Comparison of ENCODE assay signal across 9 cellular contexts in the genomic region with DNA sequence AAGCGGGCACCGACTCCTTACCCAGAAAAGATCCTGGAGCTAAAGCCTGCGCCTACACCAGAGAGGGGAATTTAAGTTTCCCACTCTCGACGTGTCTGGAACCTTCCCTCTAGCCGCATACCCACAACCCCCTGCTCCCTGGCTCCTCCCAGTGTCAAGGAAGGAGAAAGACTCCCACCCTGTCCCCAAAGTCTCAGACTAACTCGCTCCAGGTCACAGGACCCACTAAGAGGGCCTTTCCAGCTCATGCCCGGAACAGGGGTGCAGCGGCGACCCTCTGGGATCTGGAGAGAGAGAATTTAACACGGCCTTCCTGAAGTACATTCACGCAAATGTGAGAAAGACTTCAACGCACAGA. TPM values are rescaled to one million over a fixed set of nuclear protein-coding genes. Genes with fewer than 3 reads are reported as not detected.
DNase-seq lines count a peak whose midpoint lies in the region; ATAC-seq, FAIRE-seq and TF ChIP-seq lines count a peak whose summit lies in the region.
"Had no signal": no experiment of that assay in that cellular context is flagged by ENCODE, and none has a peak within 500 bp of the region (broad histone marks: within the 10 kb centered on the region; RNA-seq: fewer than 3 reads in every experiment).

No MANE protein-coding gene starts in this region.

- H3K23ac ChIP-seq in mesenchymal stem cell (ENCODE audit: low read length in 2 of 2), result no peak overlapping the region

- no peak for TF ChIP-seq POLR2A in GM12878 (IDR thresholded peaks at IDR 0.05; ENCODE audit: low read depth, low read length)

- no peak overlapping the region for H2BK120ac ChIP-seq in mesenchymal stem cell (ENCODE audit: low read depth, low read length)

- H3K27me3 ChIP-seq in GM12878 (replicated peaks in 1 of 2; ENCODE audit: control insufficient read depth in 2 of 2, insufficient read depth in 2 of 2, low read length in 1 of 2) (peaks cover 24 to 61% of the 10 kb centered on the region in 2 experiments), mesenchymal stem cell (ENCODE audit: control insufficient read depth in 1 of 2, insufficient read depth in 1 of 2, low read length in 2 of 2) (peaks cover 86 to 98% of the 10 kb centered on the region in 2 experiments), tibial artery (peaks cover 0 to 99% of the 10 kb centered on the region in 2 donors)

- H2AFZ ChIP-seq in GM12878 (ENCODE audit: control insufficient read depth, low read depth, low read length), result peak overlapping the region; percentile 39
- no peak overlapping the region for H2AFZ ChIP-seq in mesenchymal stem cell (ENCODE audit: low read depth, low read length)

- TF ChIP-seq EP300 in GM12878 (IDR thresholded peaks at IDR 0.05; ENCODE audit: borderline replicate concordance in 1 of 2, control insufficient read depth in 1 of 2, low read depth in 2 of 2, low read length in 2 of 2), result no peak

- intact Hi-C loops in GM12878 (cut with micrococcal nuclease; ENCODE audit: unreplicated experiment) (no loop called here), tibial artery (cut with DNase I; ENCODE audit: low total_unique reads) (no loop called here)

- SMC1A ChIA-PET in GM12878 (lab: Charles Lee; ENCODE audit: uncharacterized antibody, unreplicated experiment), result interaction anchor here (1.1 kb wide), 1 partner anchor 54 kb away, joined by 3 read pairs; no protein-coding TSS in a partner anchor

- POLR2A ChIA-PET in GM12878 (lab: Charles Lee), result no interaction called here

- H4K20me1 ChIP-seq in GM12878 (ENCODE audit: control insufficient read depth, insufficient read depth), result no peaks in the 10 kb centered on the region

- no TSS peak for BruUV-seq in GM12878 (replicated peaks; lab: Mats Ljungman, UMichigan)

- H4K8ac ChIP-seq in mesenchymal stem cell (ENCODE audit: low read length), result no peak overlapping the region

- H3K4me3 ChIP-seq in GM12878 (no peak overlapping the region), mesenchymal stem cell (ENCODE audit: insufficient read depth in 1 of 2, low read depth in 1 of 2, low read length in 2 of 2) (no peak overlapping the region), tibial artery (peak overlapping the region; percentile 30 to 40)

- no peaks in the 10 kb centered on the region for H3K79me1 ChIP-seq in mesenchymal stem cell (replicated peaks; ENCODE audit: low read length, poor library complexity, severe bottlenecking)

- H3K9ac ChIP-seq in GM12878 (ENCODE audit: control insufficient read depth, insufficient read depth, low read length) (no peak overlapping the region), mesenchymal stem cell (ENCODE audit: low read length) (no peak overlapping the region)

- no peaks in the 10 kb centered on the region for H3K36me3 ChIP-seq in GM12878 (ENCODE audit: control insufficient read depth in 2 of 2, insufficient read depth in 2 of 2, low read length in 1 of 2)
- no peaks in the 10 kb centered on the region for H3K36me3 ChIP-seq in mesenchymal stem cell (ENCODE audit: control insufficient read depth in 1 of 2, insufficient read depth in 2 of 2, low read depth in 1 of 2, low read length in 2 of 2)
- H3K36me3 ChIP-seq in tibial artery, result no peaks in the 10 kb centered on the region

- H3K4me2 ChIP-seq in GM12878 (ENCODE audit: control insufficient read depth, insufficient read depth) (peak overlapping the region; percentile 74), mesenchymal stem cell (ENCODE audit: low read length, poor library complexity, severe bottlenecking) (peak overlapping the region; percentile 46)

- H2BK15ac ChIP-seq in mesenchymal stem cell (ENCODE audit: low read depth, poor library complexity, severe bottlenecking), result no peak overlapping the region

- no peak overlapping the region for H3K14ac ChIP-seq in mesenchymal stem cell (ENCODE audit: low read length in 2 of 2)

- CTCF ChIA-PET in GM12878 (lab: Yijun Ruan, JAX), result interaction anchor here (0.7 kb wide), 1 partner anchor 1351 kb away, joined by 3 read pairs; no protein-coding TSS in a partner anchor

- peak; percentile 11 for DNase-seq in activated naive CD4-positive, alpha-beta T cell treated with Interleukin-2 at 50 U/mL for 16 hours
- DNase-seq in activated naive CD4-positive, alpha-beta T cell (lab: John Stamatoyannopoulos, UW), result no peak
- no peak for DNase-seq in GM12878 (ENCODE audit: low read depth, low spot score)
- no peak for DNase-seq in mesenchymal stem cell
- DNase-seq in tibial artery, result peak in 1 of 2 donors; percentile 42
- DNase-seq in mesenteric fat pad (ENCODE audit: low spot score), result no peak

- peak; percentile 5; the same call in 2 of the 3 replicates for ATAC-seq in GM12878
- no peak for ATAC-seq in GM21529 (IDR thresholded peaks at IDR 0.05; ENCODE audit: unreplicated experiment)
- no peak for ATAC-seq in GM21423 (IDR thresholded peaks at IDR 0.05; ENCODE audit: unreplicated experiment)

- WGBS in GM12878 (ENCODE audit: insufficient coverage, insufficient replicate concordance, low lambda C conversion rate, missing lambda C conversion rate), result 28% methylated on average over 13 of the region's 13 CpGs
- WGBS in mesenchymal stem cell, result 4% methylated on average over 12 of the region's 13 CpGs

- TF ChIP-seq CTCF in GM12878 (IDR thresholded peaks at IDR 0.05 in 2 of 3, conservative IDR thresholded peaks at IDR 0.05 in 1 of 3; ENCODE audit: control insufficient read depth in 2 of 3, extremely low read depth in 1 of 3, insufficient read depth in 1 of 3, low read depth in 3 of 3, low read length in 3 of 3) (no peak; a peak in 1 of 6 replicates), tibial artery (IDR thresholded peaks at IDR 0.05) (no peak)

- H3K9me3 ChIP-seq in GM12878 (replicated peaks; ENCODE audit: control insufficient read depth, insufficient read depth, low read length) (no peaks in the 10 kb centered on the region; the same call in 2 of the 3 replicates), mesenchymal stem cell (ENCODE audit: control insufficient read depth, low read length) (no peaks in the 10 kb centered on the region), tibial artery (no peaks in the 10 kb centered on the region)

- no peak overlapping the region for H4K91ac ChIP-seq in mesenchymal stem cell (ENCODE audit: low read length)

- FAIRE-seq in GM12878 (lab: Jason Lieb, UNC), result no peak

- H3K27ac ChIP-seq in GM12878 (ENCODE audit: control insufficient read depth, insufficient read depth) (no peak overlapping the region), mesenchymal stem cell (ENCODE audit: low read length, poor library complexity, severe bottlenecking) (no peak overlapping the region), tibial artery (no peak overlapping the region)

- H3K79me2 ChIP-seq in GM12878 (ENCODE audit: control insufficient read depth, insufficient read depth, low read length), result no peaks in the 10 kb centered on the region

- H3K4ac ChIP-seq in mesenchymal stem cell (ENCODE audit: low read depth in 1 of 2, low read length in 2 of 2), result no peak overlapping the region

- in situ Hi-C loops in GM12878 (cut with MboI), result no loop called here

- H2BK5ac ChIP-seq in mesenchymal stem cell (ENCODE audit: low read depth, low read length, poor library complexity, severe bottlenecking), result no peak overlapping the region

- peaks cover 16% of the 10 kb centered on the region for H3K4me1 ChIP-seq in GM12878 (ENCODE audit: control insufficient read depth, insufficient read depth, low read length)
- H3K4me1 ChIP-seq in mesenchymal stem cell (ENCODE audit: control insufficient read depth, insufficient read depth, low read depth, low read length), result peaks cover 33% of the 10 kb centered on the region
- H3K4me1 ChIP-seq in tibial artery, result peaks cover 0 to 54% (median 46%) of the 10 kb centered on the region in 4 donors

- H2BK12ac ChIP-seq in mesenchymal stem cell (ENCODE audit: low read length in 2 of 2), result no peak overlapping the region

- H2AK5ac ChIP-seq in mesenchymal stem cell (ENCODE audit: low read length, severe bottlenecking), result no peak overlapping the region

- RAD21 ChIA-PET in GM12878 (lab: Charles Lee; ENCODE audit: unreplicated experiment), result no interaction called here

- TF ChIP-seq RAD21 in GM12878 (IDR thresholded peaks at IDR 0.05; ENCODE audit: insufficient read depth, low read depth, low read length), result no peak

- no peak overlapping the region for H3K18ac ChIP-seq in mesenchymal stem cell (ENCODE audit: low read depth in 1 of 2, low read length in 2 of 2)

RNA-seq across cellular contexts. Expression of gene LINC00237, which starts 3.9 kb away (rescaled TPM):
- not detected in 2 replicates for total RNA-seq in GM12878 (2013; cell fraction: nucleolus; rRNA removed)
- total RNA-seq in GM12878 (2014; rRNA removed), result not detected in 2 replicates
- total RNA-seq in GM12878 (2014; rRNA removed; fragmentation: Illumina TruSeq; extraction: Trizol), result not detected in 2 replicates
- total RNA-seq in GM12878 (2021), result not detected in 2 replicates
- polyA plus RNA-seq in GM12878 (2011; ENCODE audit: low read depth), result not detected
- not detected in 2 replicates for polyA plus RNA-seq in GM12878 (2011; rRNA removed)
- polyA plus RNA-seq in GM12878 (2011; cell fraction: cytosol; rRNA removed), result not detected in 2 replicates
- polyA plus RNA-seq in GM12878 (2011; cell fraction: nucleus; rRNA removed), result not detected in 2 replicates
- not detected in 2 replicates for polyA plus RNA-seq in GM12878 (2012)
- not detected in 2 replicates for polyA plus RNA-seq in GM12878 (2014; fragmentation: Illumina TruSeq; extraction: Trizol)
- polyA plus RNA-seq in GM12878 (2014; fragmentation: Nextera tagmentation; extraction: Ambion mirVana), result not detected
- polyA plus RNA-seq in GM12878 (2014; rRNA removed), result not detected in 2 replicates
- polyA plus RNA-seq in GM12878 (2016; fragmentation: Nextera tagmentation; extraction: Ambion mirVana), result not detected
- not detected in 2 replicates for polyA minus RNA-seq in GM12878 (2011; rRNA and poly(A)+ RNA removed)
- polyA minus RNA-seq in GM12878 (2011; cell fraction: cytosol; rRNA and poly(A)+ RNA removed), result not detected in 2 replicates
- polyA minus RNA-seq in GM12878 (2011; cell fraction: nucleus; rRNA and poly(A)+ RNA removed), result not detected in 2 replicates
- not detected for polyA plus RNA-seq in mesenchymal stem cell (2013, experiment 1 of 2)
- polyA plus RNA-seq in mesenchymal stem cell (2013, experiment 2 of 2), result not detected
- not detected for total RNA-seq in mesenteric fat pad
- total RNA-seq: Daoy had no signal

RNA-seq across cellular contexts. Expression of gene KIZ, which starts 23.7 kb away (rescaled TPM):
- 43.5 and 46.5 TPM in 2 replicates for total RNA-seq in GM12878 (2013; cell fraction: nucleolus; rRNA removed)
- total RNA-seq in GM12878 (2014; rRNA removed) (5.0 and 6.0 TPM in 2 replicates), GM12878 (2014; rRNA removed; fragmentation: Illumina TruSeq; extraction: Trizol) (9.4 and 9.9 TPM in 2 replicates), GM12878 (2021) (6.8 and 11.4 TPM in 2 replicates), mesenteric fat pad (20.3 TPM)
- polyA plus RNA-seq in GM12878 (2011; ENCODE audit: low read depth), result 77.5 TPM
- polyA plus RNA-seq in GM12878 (2011; rRNA removed) (11.0 and 17.3 TPM in 2 replicates), GM12878 (2014; fragmentation: Illumina TruSeq; extraction: Trizol) (8.3 and 11.1 TPM in 2 replicates), GM12878 (2014; fragmentation: Nextera tagmentation; extraction: Ambion mirVana) (1 to 10 TPM; 2.7 to 4.5 TPM), GM12878 (2014; rRNA removed) (5.3 and 7.0 TPM in 2 replicates), GM12878 (2016; fragmentation: Nextera tagmentation; extraction: Ambion mirVana) (1 to 10 TPM; 7.7 to 8.2 TPM)
- polyA plus RNA-seq in GM12878 (2011; cell fraction: cytosol; rRNA removed), result 4.4 and 5.6 TPM in 2 replicates
- polyA plus RNA-seq in GM12878 (2011; cell fraction: nucleus; rRNA removed), result 14.9 and 20.8 TPM in 2 replicates
- polyA plus RNA-seq in GM12878 (2012), result 11.9 and 14.1 TPM in 2 replicates
- 4.1 and 10.0 TPM in 2 replicates for polyA minus RNA-seq in GM12878 (2011; rRNA and poly(A)+ RNA removed)
- 2.0 and 4.1 TPM in 2 replicates for polyA minus RNA-seq in GM12878 (2011; cell fraction: cytosol; rRNA and poly(A)+ RNA removed)
- polyA minus RNA-seq in GM12878 (2011; cell fraction: nucleus; rRNA and poly(A)+ RNA removed), result 7.1 and 7.9 TPM in 2 replicates
- 12.6 TPM for polyA plus RNA-seq in mesenchymal stem cell (2013, experiment 1 of 2)
- 10.5 TPM for polyA plus RNA-seq in mesenchymal stem cell (2013, experiment 2 of 2)

Comparison
In these comparisons a context has a peak if more than half of its experiments do, and no peak if none do; other contexts are left out.
1. H3K4me3 ChIP-seq: peak in tibial artery (2 of 2); none in GM12878 (single experiment) and mesenchymal stem cell (0 of 2).